ENCODE assay signal across 18 cellular contexts in the genomic region with DNA sequence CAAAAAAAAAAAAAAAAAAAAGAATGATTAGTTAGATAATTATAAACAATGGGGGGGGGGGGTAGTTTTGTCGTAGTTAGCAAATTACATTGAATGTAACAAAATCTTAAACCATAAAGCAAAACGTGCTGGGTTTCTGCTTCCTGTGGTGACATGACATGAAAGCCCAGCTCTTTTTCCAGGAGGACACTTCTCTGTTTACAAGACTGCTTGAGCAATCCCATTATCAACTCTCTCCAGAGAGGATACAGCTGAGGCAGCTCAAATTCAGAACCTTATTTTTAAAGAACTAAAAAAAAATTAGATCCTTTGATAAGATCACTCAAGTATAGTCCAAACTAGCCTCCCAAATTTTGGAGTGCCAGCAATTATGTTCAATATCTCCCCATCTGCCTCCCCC. TPM values are rescaled to one million over a fixed set of nuclear protein-coding genes. Genes with fewer than 3 reads are reported as not detected.
DNase-seq lines count a peak whose midpoint lies in the region; ATAC-seq and TF ChIP-seq lines count a peak whose summit lies in the region.
"Had no signal": no experiment of that assay in that cellular context is flagged by ENCODE, and none has a peak within 500 bp of the region (broad histone marks: within the 10 kb centered on the region; RNA-seq: fewer than 3 reads in every experiment).

No MANE protein-coding gene starts in this region.

- no peak overlapping the region for H2BK12ac ChIP-seq in mesenchymal stem cell (ENCODE audit: low read length in 2 of 2)

- H3K4me3 ChIP-seq in mesenchymal stem cell (ENCODE audit: insufficient read depth in 1 of 2, low read depth in 1 of 2, low read length in 2 of 2) (no peak overlapping the region), uterus (no peak overlapping the region)
- H3K4me3 ChIP-seq: Peyer's patch had no signal

- H3K27ac ChIP-seq in mesenchymal stem cell (ENCODE audit: low read length, poor library complexity, severe bottlenecking) (no peak overlapping the region), uterus (no peak overlapping the region)
- H3K27ac ChIP-seq: Peyer's patch had no signal

- ATAC-seq in GM18867 (IDR thresholded peaks at IDR 0.05; ENCODE audit: unreplicated experiment), result no peak

- H4K91ac ChIP-seq in mesenchymal stem cell (ENCODE audit: low read length), result no peak overlapping the region

- no peak overlapping the region for H2BK5ac ChIP-seq in mesenchymal stem cell (ENCODE audit: low read depth, low read length, poor library complexity, severe bottlenecking)

- WGBS in mesenchymal stem cell, result 18% methylated on average over 1 of the region's 2 CpGs

- intact Hi-C loops in uterus (cut with DNase I; ENCODE audit: low total_unique reads), result loop anchor here (10.0 kb wide), 1 partner anchor 297 kb away; no protein-coding TSS in a partner anchor

- H3K9me3 ChIP-seq in mesenchymal stem cell (ENCODE audit: control insufficient read depth, low read length) (no peaks in the 10 kb centered on the region), uterus (no peaks in the 10 kb centered on the region)
- H3K9me3 ChIP-seq: Peyer's patch had no signal

- no peak for TF ChIP-seq POLR2A in uterus (IDR thresholded peaks at IDR 0.05)

- no peak overlapping the region for H2AFZ ChIP-seq in mesenchymal stem cell (ENCODE audit: low read depth, low read length)

- H3K23ac ChIP-seq in mesenchymal stem cell (ENCODE audit: low read length in 2 of 2), result no peak overlapping the region

- no peak overlapping the region for H3K4me2 ChIP-seq in mesenchymal stem cell (ENCODE audit: low read length, poor library complexity, severe bottlenecking)

- H3K27me3 ChIP-seq in mesenchymal stem cell (ENCODE audit: control insufficient read depth in 1 of 2, insufficient read depth in 1 of 2, low read length in 2 of 2), result peaks cover 0 to 40% of the 10 kb centered on the region in 2 experiments
- H3K27me3 ChIP-seq in uterus, result no peaks in the 10 kb centered on the region
- H3K27me3 ChIP-seq: Peyer's patch had no signal

- H3K14ac ChIP-seq in mesenchymal stem cell (ENCODE audit: low read length in 2 of 2), result no peak overlapping the region

- H2BK120ac ChIP-seq in mesenchymal stem cell (ENCODE audit: low read depth, low read length), result no peak overlapping the region

- H3K9ac ChIP-seq in mesenchymal stem cell (ENCODE audit: low read length), result no peak overlapping the region

- no peak overlapping the region for H4K8ac ChIP-seq in mesenchymal stem cell (ENCODE audit: low read length)

- H2BK15ac ChIP-seq in mesenchymal stem cell (ENCODE audit: low read depth, poor library complexity, severe bottlenecking), result no peak overlapping the region

- peaks cover 5% of the 10 kb centered on the region for H3K4me1 ChIP-seq in mesenchymal stem cell (ENCODE audit: control insufficient read depth, insufficient read depth, low read depth, low read length)
- peaks cover 0 to 4% of the 10 kb centered on the region in 2 donors for H3K4me1 ChIP-seq in uterus

- no peak overlapping the region for H3K18ac ChIP-seq in mesenchymal stem cell (ENCODE audit: low read depth in 1 of 2, low read length in 2 of 2)

- no peaks in the 10 kb centered on the region for H3K36me3 ChIP-seq in mesenchymal stem cell (ENCODE audit: control insufficient read depth in 1 of 2, insufficient read depth in 2 of 2, low read depth in 1 of 2, low read length in 2 of 2)
- H3K36me3 ChIP-seq in uterus, result no peaks in the 10 kb centered on the region
- H3K36me3 ChIP-seq: Peyer's patch had no signal

- H3K4ac ChIP-seq in mesenchymal stem cell (ENCODE audit: low read depth in 1 of 2, low read length in 2 of 2), result no peak overlapping the region

- DNase-seq in SIG-M5 treated with dmso at 0.1 percent for 504 hours (lab: John Stamatoyannopoulos, UW; ENCODE audit: unreplicated experiment), result peak; percentile 50
- no peak for DNase-seq in SIG-M5 (lab: John Stamatoyannopoulos, UW)
- peak; percentile 58 to 72 for DNase-seq in Kasumi-1 (lab: John Stamatoyannopoulos, UW)
- peak; percentile 53 for DNase-seq in OCI-M1 (lab: John Stamatoyannopoulos, UW)
- peak; percentile 58 for DNase-seq in mesenchymal stem cell
- DNase-seq in uterus, result no peak
- DNase-seq in NCI-H524 (lab: John Stamatoyannopoulos, UW), result no peak
- DNase-seq: Calu3; CD4-positive, alpha-beta T cell; DND-41; MM.1S; NCI-H1436; NCI-H2081; NCI-H226; NCI-H526 treated with DMSO at 0.1 percent for 48 hours; Peyer's patch; SHP77 treated with DMSO at 0.1 percent for 48 hours had no signal

- no peak overlapping the region for H2AK5ac ChIP-seq in mesenchymal stem cell (ENCODE audit: low read length, severe bottlenecking)

- TF ChIP-seq CTCF in uterus (IDR thresholded peaks at IDR 0.05), result no peak

- no peaks in the 10 kb centered on the region for H3K79me1 ChIP-seq in mesenchymal stem cell (replicated peaks; ENCODE audit: low read length, poor library complexity, severe bottlenecking)

RNA-seq across cellular contexts. Expression of gene ADRB1, which starts 58.6 kb away (rescaled TPM):
- polyA plus RNA-seq in mesenchymal stem cell (2013, experiment 1 of 2), result 0.11 TPM
- polyA plus RNA-seq in mesenchymal stem cell (2013, experiment 2 of 2), result 0.18 TPM
- total RNA-seq in uterus, result under 1 TPM in 1 of 4 donors, not detected in 3; 0.18 TPM

Comparison
In these comparisons a context has a peak if more than half of its experiments do, and no peak if none do; other contexts are left out.
1. DNase-seq: peak in SIG-M5 treated with dmso at 0.1 percent for 504 hours (single experiment), Kasumi-1 (2 of 2), OCI-M1 (single experiment) and mesenchymal stem cell (single experiment); none in SIG-M5 (single experiment), uterus (0 of 2) and NCI-H524 (0 of 2).